Comparison of ENCODE assay signal across 30 cellular contexts in the genomic region with DNA sequence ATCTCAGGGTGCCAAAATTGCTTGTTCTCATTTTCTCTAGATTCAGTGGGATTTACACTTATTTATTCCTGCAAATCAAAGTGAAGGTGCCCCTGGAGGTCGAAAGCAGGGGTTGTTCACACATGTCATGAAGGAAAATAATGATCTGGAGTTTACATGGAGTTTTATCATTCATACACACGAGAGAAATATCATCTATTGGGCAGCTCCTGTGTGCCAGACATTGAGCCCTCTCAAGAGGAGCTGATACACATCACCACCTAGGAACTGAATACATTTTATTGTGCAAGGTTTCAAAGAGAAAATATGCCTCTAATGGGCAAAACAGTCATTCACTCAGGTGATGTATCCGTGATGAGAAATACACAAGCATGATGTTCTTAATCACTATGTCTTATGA. TPM values are rescaled to one million over a fixed set of nuclear protein-coding genes. Genes with fewer than 3 reads are reported as not detected.
"Had no signal": no experiment of that assay in that cellular context is flagged by ENCODE, and none has a peak within 500 bp of the region (broad histone marks: within the 10 kb centered on the region; RNA-seq: fewer than 3 reads in every experiment).

No MANE protein-coding gene starts in this region.

- DNase-seq: colonic mucosa; cortex of kidney; dermis blood vessel endothelial cell; dorsolateral prefrontal cortex; effector CD4-positive, alpha-beta T cell; effector CD8-positive, alpha-beta T cell; effector memory CD4-positive, alpha-beta T cell; effector memory CD8-positive, alpha-beta T cell; endodermal cell; erythroblast; esophagus squamous epithelium; foreskin fibroblast; foreskin keratinocyte; foreskin melanocyte; gastrocnemius medialis; glutamatergic neuron; head of caudate nucleus; heart left ventricle; heart right ventricle had no signal

- H3K36me3 ChIP-seq: colonic mucosa, esophagus muscularis mucosa, esophagus squamous epithelium, gastrocnemius medialis, gastroesophageal sphincter, heart left ventricle, heart right ventricle had no signal

- ATAC-seq: effector memory CD8-positive, alpha-beta T cell; esophagus mucosa; foreskin keratinocyte; gastrocnemius medialis; gastroesophageal sphincter; heart left ventricle; heart right ventricle had no signal

- H3K27ac ChIP-seq: colonic mucosa, coronary artery, dorsolateral prefrontal cortex, epithelial cell of prostate, esophagus muscularis mucosa, esophagus squamous epithelium, foreskin keratinocyte, gastrocnemius medialis, gastroesophageal sphincter, heart left ventricle, heart right ventricle had no signal

- H3K4me1 ChIP-seq: gastrocnemius medialis had no signal

- H3K9me3 ChIP-seq: colonic mucosa, esophagus muscularis mucosa, esophagus squamous epithelium, gastrocnemius medialis, gastroesophageal sphincter, heart left ventricle had no signal

- H3K4me3 ChIP-seq: colonic mucosa, coronary artery, dorsolateral prefrontal cortex, esophagus muscularis mucosa, esophagus squamous epithelium, gastrocnemius medialis, gastroesophageal sphincter, heart left ventricle, heart right ventricle had no signal

RNA-seq across cellular contexts. Expression of a gene that starts 23.5 kb away (rescaled TPM):
- total RNA-seq: dermis blood vessel endothelial cell, dermis microvascular lymphatic vessel endothelial cell, endodermal cell, endothelial cell of umbilical vein, epithelial cell of proximal tubule, esophagus muscularis mucosa, fibroblast of lung, fibroblast of villous mesenchyme, foreskin keratinocyte, frontal cortex, gastrocnemius medialis had no signal
